In genomic region chr2:107007927-107008326, GRCh38 we compare ENCODE assay signal across 11 cellular contexts.
"Had no signal": no experiment of that assay in that cellular context is flagged by ENCODE, and none has a peak within 500 bp of the region (broad histone marks: within the 10 kb centered on the region; RNA-seq: fewer than 3 reads in every experiment).

No MANE protein-coding gene starts in this region.

- H3K4me3 ChIP-seq: GM23248, GM23338, HAP-1 had no signal

- H3K27ac ChIP-seq: GM23248 had no signal

- H3K4me2 ChIP-seq: GM23338 had no signal

- DNase-seq: GM23248, GOT3, H7, H9, HCEC 1CT, HFFc6 had no signal

- ATAC-seq: GM23338, HCT116 had no signal

- H3K9ac ChIP-seq: GM23248 had no signal

- H2AFZ ChIP-seq: GM23248, GM23338 had no signal

- H3K36me3 ChIP-seq: HAP-1 had no signal

- H3K9me3 ChIP-seq: HAP-1 had no signal

- H3K4me1 ChIP-seq: HAP-1 had no signal

- FAIRE-seq: H1, H54 had no signal
